14 cellular contexts compared by ENCODE assay signal in the genomic region with DNA sequence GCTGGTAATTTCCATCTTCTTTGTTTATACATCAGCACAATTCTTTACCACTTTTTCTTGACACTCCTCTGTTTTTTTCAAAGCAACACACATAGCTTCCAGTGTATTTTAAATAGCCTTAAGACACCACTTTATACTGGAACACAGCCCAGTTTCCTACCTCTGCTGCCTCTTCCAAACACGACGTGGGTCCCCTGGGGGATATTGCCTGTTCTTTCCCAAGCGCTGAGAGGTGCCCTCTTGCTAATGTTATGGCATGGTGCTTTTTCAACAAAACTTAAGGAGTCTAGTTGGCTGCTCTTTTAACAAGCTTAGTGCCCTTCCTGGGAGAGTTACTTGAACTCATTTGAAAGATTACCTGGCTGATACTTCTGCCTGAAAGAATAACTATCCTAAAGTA.
"Had no signal": no experiment of that assay in that cellular context is flagged by ENCODE, and none has a peak within 500 bp of the region (broad histone marks: within the 10 kb centered on the region; RNA-seq: fewer than 3 reads in every experiment).

No MANE protein-coding gene starts in this region.

- DNase-seq: activated CD4-positive, CD25-positive, alpha-beta regulatory T cell treated with anti-CD3 and anti-CD28 coated beads, Interleukin-2, amount 50 U/mL, for 72 hours; activated naive CD4-positive, alpha-beta T cell; activated naive CD8-positive, alpha-beta T cell treated with anti-CD3 and anti-CD28 coated beads, Interleukin-2, amount 10 ng/mL, durations not matched to agents 7 days and 5 days; central memory CD4-positive, alpha-beta T cell; colonic mucosa; islet precursor cell; mucosa of descending colon; naive thymus-derived CD4-positive, alpha-beta T cell; posterior cingulate gyrus; stimulated activated CD4-positive, alpha-beta T cell treated with anti-CD3 and anti-CD28 coated beads, Interleukin-2, amount 100 ng/mL, for 48 hours; stimulated activated naive B cell treated with anti-CD40 and anti-IgM and Interleukin-4, amounts not matched to agents 10 μg/mL and 1 μg/mL and 100 μg/mL, for 72 hours; tibial artery had no signal

- H3K4me3 ChIP-seq: colonic mucosa, mucosa of descending colon, tibial artery had no signal

- H3K4me3 Mint-ChIP-seq: activated naive CD8-positive, alpha-beta T cell treated with anti-CD3 and anti-CD28 coated beads, Interleukin-2, amount 10 ng/mL, durations not matched to agents 7 days and 5 days; activated T-helper 1 cell treated with anti-CD3 and anti-CD28 coated beads, Interleukin-12 subunit alpha, Interleukin-12 subunit beta, Interleukin-2, Interleukin-4 antibody, amounts not matched to agents 30 ng/mL and 10 ng/mL and 1 ng/mL, durations not matched to agents 14 hours and 24 hours and 36 hours; brain; naive thymus-derived CD4-positive, alpha-beta T cell; stimulated activated naive B cell treated with anti-CD40 and anti-IgM and Interleukin-4, amounts not matched to agents 10 μg/mL and 1 μg/mL and 100 μg/mL, for 72 hours had no signal

- H3K4me1 Mint-ChIP-seq: activated naive CD8-positive, alpha-beta T cell treated with anti-CD3 and anti-CD28 coated beads, Interleukin-2, amount 10 ng/mL, durations not matched to agents 7 days and 5 days; stimulated activated naive B cell treated with anti-CD40 and anti-IgM and Interleukin-4, amounts not matched to agents 10 μg/mL and 1 μg/mL and 100 μg/mL, for 72 hours had no signal

- H3K36me3 ChIP-seq: colonic mucosa, tibial artery had no signal

- ATAC-seq: mucosa of descending colon; naive thymus-derived CD4-positive, alpha-beta T cell; stimulated activated naive B cell treated with anti-CD40 and anti-IgM and Interleukin-4, amounts not matched to agents 10 μg/mL and 1 μg/mL and 100 μg/mL, for 72 hours had no signal

- H3K27ac Mint-ChIP-seq: activated naive CD8-positive, alpha-beta T cell treated with anti-CD3 and anti-CD28 coated beads, Interleukin-2, amount 10 ng/mL, durations not matched to agents 7 days and 5 days; activated T-helper 1 cell treated with anti-CD3 and anti-CD28 coated beads, Interleukin-12 subunit alpha, Interleukin-12 subunit beta, Interleukin-2, Interleukin-4 antibody, amounts not matched to agents 30 ng/mL and 10 ng/mL and 1 ng/mL, durations not matched to agents 14 hours and 24 hours and 36 hours; brain; naive thymus-derived CD4-positive, alpha-beta T cell; stimulated activated naive B cell treated with anti-CD40 and anti-IgM and Interleukin-4, amounts not matched to agents 10 μg/mL and 1 μg/mL and 100 μg/mL, for 72 hours had no signal

- H3K27me3 Mint-ChIP-seq: activated naive CD8-positive, alpha-beta T cell treated with anti-CD3 and anti-CD28 coated beads, Interleukin-2, amount 10 ng/mL, durations not matched to agents 7 days and 5 days; brain had no signal

- H3K27me3 ChIP-seq: colonic mucosa, tibial artery had no signal

- H3K27ac ChIP-seq: colonic mucosa, tibial artery had no signal

- H3K36me3 Mint-ChIP-seq: activated naive CD8-positive, alpha-beta T cell treated with anti-CD3 and anti-CD28 coated beads, Interleukin-2, amount 10 ng/mL, durations not matched to agents 7 days and 5 days; brain; naive thymus-derived CD4-positive, alpha-beta T cell; stimulated activated naive B cell treated with anti-CD40 and anti-IgM and Interleukin-4, amounts not matched to agents 10 μg/mL and 1 μg/mL and 100 μg/mL, for 72 hours had no signal

- H3K9me3 Mint-ChIP-seq: activated naive CD8-positive, alpha-beta T cell treated with anti-CD3 and anti-CD28 coated beads, Interleukin-2, amount 10 ng/mL, durations not matched to agents 7 days and 5 days; activated T-helper 1 cell treated with anti-CD3 and anti-CD28 coated beads, Interleukin-12 subunit alpha, Interleukin-12 subunit beta, Interleukin-2, Interleukin-4 antibody, amounts not matched to agents 30 ng/mL and 10 ng/mL and 1 ng/mL, durations not matched to agents 14 hours and 24 hours and 36 hours; brain; naive thymus-derived CD4-positive, alpha-beta T cell; stimulated activated naive B cell treated with anti-CD40 and anti-IgM and Interleukin-4, amounts not matched to agents 10 μg/mL and 1 μg/mL and 100 μg/mL, for 72 hours had no signal

- H3K9me3 ChIP-seq: colonic mucosa, mucosa of descending colon, tibial artery had no signal

- H3K4me1 ChIP-seq: colonic mucosa, tibial artery had no signal
